Comparison of ENCODE assay signal across 15 cellular contexts in the genomic region with DNA sequence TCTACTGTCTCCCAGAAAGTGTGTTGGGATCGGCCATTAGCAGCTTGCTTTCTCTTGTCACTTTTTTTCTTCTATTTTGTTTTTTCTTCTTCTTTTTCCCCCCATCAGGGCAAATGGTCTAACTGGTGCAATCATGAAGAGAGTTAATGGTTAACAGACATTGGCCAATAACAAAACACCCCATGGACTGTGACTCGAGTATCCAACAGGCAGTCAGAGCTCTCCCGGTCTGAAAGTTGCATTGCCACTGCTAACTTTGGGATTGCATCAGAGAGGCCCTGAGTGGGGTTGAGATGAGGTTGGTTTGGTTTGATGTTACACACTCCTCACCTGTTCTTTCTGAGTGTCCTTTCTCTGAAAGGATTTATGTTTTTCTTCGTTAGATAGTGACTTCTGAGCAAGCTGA. TPM values are rescaled to one million over a fixed set of nuclear protein-coding genes. Genes with fewer than 3 reads are reported as not detected.
DNase-seq lines count a peak whose midpoint lies in the region; ATAC-seq and TF ChIP-seq lines count a peak whose summit lies in the region.
"Had no signal": no experiment of that assay in that cellular context is flagged by ENCODE, and none has a peak within 500 bp of the region (broad histone marks: within the 10 kb centered on the region; RNA-seq: fewer than 3 reads in every experiment).

No MANE protein-coding gene starts in this region.

- intact Hi-C loops in OCI-LY7 (cut with micrococcal nuclease; ENCODE audit: unreplicated experiment) = no loop called here

- no peak overlapping the region for H2AFZ ChIP-seq in OCI-LY7 (ENCODE audit: low read length)

- H3K4me2 ChIP-seq in OCI-LY7 (ENCODE audit: low read length) = no peak overlapping the region

- no peak for TF ChIP-seq CTCF in AG04449 (IDR thresholded peaks at IDR 0.05; ENCODE audit: insufficient read depth, low read length, missing control alignments)
- no peak for TF ChIP-seq CTCF in OCI-LY7 (conservative IDR thresholded peaks at IDR 0.05; ENCODE audit: low read length)
- no peak for TF ChIP-seq CTCF in epithelial cell of proximal tubule (conservative IDR thresholded peaks at IDR 0.05; ENCODE audit: low read depth, low read length)

- no peaks in the 10 kb centered on the region for H3K9me2 ChIP-seq in OCI-LY7 (ENCODE audit: insufficient read depth, low read length)

- H3K4me1 ChIP-seq in OCI-LY7 (ENCODE audit: insufficient read depth, low read length, poor library complexity, severe bottlenecking) = no peaks in the 10 kb centered on the region

- DNase-seq in AG04449 (ENCODE audit: low read depth, low spot score) = peak; percentile 16
- no peak for DNase-seq in OCI-LY7 (ENCODE audit: low spot score)
- DNase-seq in epithelial cell of proximal tubule (ENCODE audit: low read depth) = peak; percentile 93
- peak; percentile 66 for DNase-seq in myocyte (ENCODE audit: low read depth)
- DNase-seq in cerebellum (ENCODE audit: low spot score) = no peak
- no peak for DNase-seq in NCI-H69 (lab: John Stamatoyannopoulos, UW)
- DNase-seq: activated naive CD8-positive, alpha-beta T cell treated with anti-CD3 and anti-CD28 coated beads, Interleukin-2, amount 10 ng/mL, durations not matched to agents 7 days and 5 days; dermis blood vessel endothelial cell; foreskin melanocyte; stimulated activated CD4-positive, alpha-beta T cell treated with anti-CD3 and anti-CD28 coated beads, Interleukin-4, amount 100 ng/mL, for 4 hours; stimulated activated naive CD4-positive, alpha-beta T cell had no signal

- no peaks in the 10 kb centered on the region for H3K9me3 ChIP-seq in OCI-LY7 (ENCODE audit: low read length)
- H3K9me3 ChIP-seq: vagina had no signal

- H3K27ac ChIP-seq in OCI-LY7 (ENCODE audit: low read depth, low read length, poor library complexity, severe bottlenecking) = no peak overlapping the region
- H3K27ac ChIP-seq: vagina had no signal

- no peaks in the 10 kb centered on the region for H3K79me2 ChIP-seq in OCI-LY7 (ENCODE audit: insufficient read depth, low read depth, low read length)

- H3K36me3 ChIP-seq in OCI-LY7 (ENCODE audit: insufficient read depth, low read length) = peaks cover 53% of the 10 kb centered on the region

- ATAC-seq in GM21825 (IDR thresholded peaks at IDR 0.05; ENCODE audit: unreplicated experiment) (no peak), HG02938 (IDR thresholded peaks at IDR 0.05; ENCODE audit: unreplicated experiment) (no peak)
- ATAC-seq: activated CD4-positive, CD25-positive, alpha-beta regulatory T cell treated with anti-CD3 and anti-CD28 coated beads, Interleukin-2, amount 50 U/mL, for 24 hours had no signal

- TSS peak; percentile 63 for BruUV-seq in OCI-LY7 (replicated peaks; lab: Mats Ljungman, UMichigan)

- H3K4me3 ChIP-seq in AG04449 (ENCODE audit: low read depth, low read length) (no peak overlapping the region), OCI-LY7 (ENCODE audit: low read depth, low read length, poor library complexity, severe bottlenecking) (no peak overlapping the region), epithelial cell of proximal tubule (ENCODE audit: low read depth, low read length) (no peak overlapping the region)
- H3K4me3 ChIP-seq: vagina had no signal

- no peaks in the 10 kb centered on the region for H4K20me1 ChIP-seq in OCI-LY7 (ENCODE audit: insufficient read depth, low read length)

- POLR2A ChIA-PET in AG04449 (lab: Yijun Ruan, JAX) = no interaction called here
- POLR2A ChIA-PET in OCI-LY7 (lab: Charles Lee) = interaction anchor here (0.6 kb wide), 1 partner anchor 385 kb away, joined by 3 read pairs; no protein-coding TSS in a partner anchor

- CTCF ChIA-PET in AG04449 (lab: Yijun Ruan, JAX) (interaction anchor here (1.3 to 10.9 kb wide), 3 partner anchors 20 to 393 kb away, joined by 3 to 168 read pairs (median 92); a partner anchor contains a TSS), OCI-LY7 (lab: Charles Lee; ENCODE audit: unreplicated experiment) (no interaction called here)

RNA-seq across cellular contexts. Expression of a gene that starts 12.9 kb away (rescaled TPM):
- 0.13 and 0.41 TPM in 2 replicates for total RNA-seq in OCI-LY7 (2014; rRNA removed; shearing (Covaris generic))
- total RNA-seq in OCI-LY7 (2022) (0.59 and 1.4 TPM in 2 replicates), epithelial cell of proximal tubule (1.2 and 5.0 TPM in 2 replicates), myocyte (1.5 and 2.6 TPM in 2 replicates), cerebellum (4.2 TPM)
- polyA plus RNA-seq in myocyte (2012) = 1.9 TPM
- total RNA-seq: vagina had no signal

Comparison
In these comparisons a context has a peak if more than half of its experiments do, and no peak if none do; other contexts are left out.
1. DNase-seq: peak in AG04449 (single experiment), epithelial cell of proximal tubule (single experiment) and myocyte (single experiment); none in OCI-LY7 (single experiment), cerebellum (single experiment) and NCI-H69 (single experiment).